ENCODE assay signal across 1 cellular context in genomic region chr1:31064115-31064514, GRCh38.
TF ChIP-seq lines count a peak whose summit lies in the region.

No MANE protein-coding gene starts in this region.

TF ChIP-seq in HepG2, 621 proteins besides CTCF, POLR2A, EP300 and RAD21 (continued from another document and continues in another):
- TF ChIP-seq HBP1 (CRISPR knock-in tag; IDR thresholded peaks at IDR 0.05; ENCODE audit: low read depth) (0 out of 2 replicates have a peak, but pooled peaks have one; percentile 3), TCF7 (IDR thresholded peaks at IDR 0.05; ENCODE audit: low read depth) (peak; percentile 92), ZNF891 (CRISPR knock-in tag; IDR thresholded peaks at IDR 0.05) (no peak), TBX3 (IDR thresholded peaks at IDR 0.05; ENCODE audit: borderline replicate concordance) (peak; percentile 83), ZNF674 (CRISPR knock-in tag; IDR thresholded peaks at IDR 0.05; ENCODE audit: low read depth) (no peak), ZNF256 (CRISPR knock-in tag; conservative IDR thresholded peaks at IDR 0.05) (no peak), SP2 (CRISPR knock-in tag; IDR thresholded peaks at IDR 0.05) (no peak), HMG20B (CRISPR knock-in tag; conservative IDR thresholded peaks at IDR 0.05) (0 out of 2 replicates have a peak, but pooled peaks have one; percentile 43), ZNF704 (CRISPR knock-in tag; IDR thresholded peaks at IDR 0.05; ENCODE audit: borderline replicate concordance) (no peak), ELK4 (CRISPR knock-in tag; IDR thresholded peaks at IDR 0.05; ENCODE audit: borderline replicate concordance) (no peak), MLX (CRISPR knock-in tag; IDR thresholded peaks at IDR 0.05) (no peak), ZNF839 (CRISPR knock-in tag; IDR thresholded peaks at IDR 0.05; ENCODE audit: borderline replicate concordance) (no peak), ZNF652 (CRISPR knock-in tag; IDR thresholded peaks at IDR 0.05; ENCODE audit: borderline replicate concordance, low read depth) (no peak), ZNF670 (CRISPR knock-in tag; IDR thresholded peaks at IDR 0.05; ENCODE audit: borderline replicate concordance) (no peak), IKZF5 (CRISPR knock-in tag; IDR thresholded peaks at IDR 0.05) (no peak), ARID5B (CRISPR knock-in tag; IDR thresholded peaks at IDR 0.05) (peak; percentile 81), MAZ (IDR thresholded peaks at IDR 0.05; ENCODE audit: borderline replicate concordance, low read depth, low read length) (no peak), MAZ (CRISPR knock-in tag; IDR thresholded peaks at IDR 0.05; ENCODE audit: low read depth) (no peak), SP1 (IDR thresholded peaks at IDR 0.05) (no peak), SP1 (CRISPR knock-in tag; IDR thresholded peaks at IDR 0.05) (no peak), HNRNPLL (IDR thresholded peaks at IDR 0.05; ENCODE audit: low read depth, low read length, poor library complexity, severe bottlenecking) (no peak), HMGA1 (CRISPR knock-in tag; conservative IDR thresholded peaks at IDR 0.05) (no peak), ZNF124 (CRISPR knock-in tag; IDR thresholded peaks at IDR 0.05) (no peak), RERE (CRISPR knock-in tag; IDR thresholded peaks at IDR 0.05; ENCODE audit: low read depth) (peak; percentile 86), MYC (CRISPR knock-in tag; IDR thresholded peaks at IDR 0.05; ENCODE audit: borderline replicate concordance) (no peak), TAF1 (CRISPR knock-in tag; IDR thresholded peaks at IDR 0.05) (no peak), ZNF160 (CRISPR knock-in tag; IDR thresholded peaks at IDR 0.05) (no peak), MIXL1 (CRISPR knock-in tag; IDR thresholded peaks at IDR 0.05) (no peak; the same call in none of the 2 replicates), PRMT3 (CRISPR knock-in tag; IDR thresholded peaks at IDR 0.05; ENCODE audit: borderline replicate concordance, low read depth) (no peak), RXRB (CRISPR knock-in tag; IDR thresholded peaks at IDR 0.05; ENCODE audit: borderline replicate concordance) (peak; percentile 32; the same call in 1 of the 2 replicates), ZNF770 (CRISPR knock-in tag; IDR thresholded peaks at IDR 0.05) (no peak), ZNF501 (CRISPR knock-in tag; IDR thresholded peaks at IDR 0.05) (no peak), ZFP36L2 (CRISPR knock-in tag; IDR thresholded peaks at IDR 0.05) (no peak), HOXD1 (CRISPR knock-in tag; IDR thresholded peaks at IDR 0.05) (no peak), AGO1 (IDR thresholded peaks at IDR 0.05; ENCODE audit: low read depth, low read length, poor library complexity, severe bottlenecking) (no peak), REST (IDR thresholded peaks at IDR 0.05; ENCODE audit: borderline replicate concordance in 1 of 2, low read depth in 1 of 2, low read length in 2 of 2) (no peak), BRF2 (CRISPR knock-in tag; IDR thresholded peaks at IDR 0.05) (no peak)
